ENCODE assay signal across 8 cellular contexts in the genomic region with DNA sequence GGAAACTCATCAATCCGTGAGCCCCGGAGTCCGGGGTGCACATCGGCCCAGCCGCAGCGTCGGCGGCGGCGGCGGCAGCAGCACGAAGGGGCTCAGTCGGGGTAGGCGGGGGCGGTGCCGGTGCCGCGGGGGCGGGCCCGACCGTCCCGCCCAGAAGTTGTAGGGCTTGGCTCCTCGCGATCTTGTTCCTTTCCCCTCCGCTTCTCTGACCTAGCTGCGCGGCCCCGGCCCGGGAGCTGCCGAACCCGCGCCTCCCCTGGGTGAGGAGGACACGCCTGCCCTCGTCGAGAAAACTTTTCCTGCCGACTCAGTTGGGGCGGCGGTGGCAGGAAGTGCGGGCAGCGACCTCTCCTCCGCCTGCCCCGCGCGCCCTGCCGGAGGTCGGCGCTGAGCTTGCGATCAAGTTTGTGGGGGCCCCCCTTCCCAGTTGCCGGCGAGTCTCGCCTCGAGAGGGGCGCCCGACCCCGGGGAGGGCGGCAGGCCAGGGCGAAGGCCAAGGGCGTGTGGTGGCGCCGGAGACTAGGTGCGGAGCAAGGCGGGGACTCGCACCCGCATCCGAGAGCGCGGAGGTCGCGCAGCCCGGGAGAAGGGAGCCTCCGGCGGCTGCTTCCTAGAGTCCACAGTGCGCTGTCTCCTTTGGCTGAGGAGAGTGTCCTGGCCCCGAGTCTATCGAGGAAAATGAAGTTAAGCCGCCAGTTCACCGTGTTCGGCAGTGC. TPM values are rescaled to one million over a fixed set of nuclear protein-coding genes. Genes with fewer than 3 reads are reported as not detected.
A peak's percentile ranks its signal among the peaks of the same experiment; 100 is the strongest.
DNase-seq lines count a peak whose midpoint lies in the region; ATAC-seq and TF ChIP-seq lines count a peak whose summit lies in the region.

Gene MAN2A1 (plus strand): TSS at position 188 of the 716 bp plus-strand sequence. CDS start 491 bp downstream, at position 679.

- H3K9me3 ChIP-seq in ovary (no peaks in the 10 kb centered on the region), tibial artery (peaks cover 0 to 5% (median 0%) of the 10 kb centered on the region in 3 donors)

- peak; percentile 37 for TF ChIP-seq POLR2A in ovary (IDR thresholded peaks at IDR 0.05)

- H3K4me1 ChIP-seq in ovary (ENCODE audit: insufficient read depth) = peaks cover 11% of the 10 kb centered on the region
- peaks cover 0 to 36% (median 26%) of the 10 kb centered on the region in 4 donors for H3K4me1 ChIP-seq in tibial artery

- DNase-seq in Daoy (ENCODE audit: low read depth) = peak; percentile 82
- DNase-seq in SK-N-DZ (ENCODE audit: low spot score) = peak; percentile 73
- DNase-seq in glomerular endothelial cell (ENCODE audit: extremely low read depth, low read depth, low spot score) = no peak
- peak; percentile 74 to 83 (median 80) for DNase-seq in ovary
- peak; percentile 76 to 90 for DNase-seq in tibial artery

- TF ChIP-seq CTCF in ovary (IDR thresholded peaks at IDR 0.05) (no peak), tibial artery (IDR thresholded peaks at IDR 0.05) (no peak)

- H3K9me3 Mint-ChIP-seq in IgD-negative memory B cell = peaks cover 0 to 5% (median 3%) of the 10 kb centered on the region in 3 donors
- no peaks in the 10 kb centered on the region for H3K9me3 Mint-ChIP-seq in activated naive CD4-positive, alpha-beta T cell treated with anti-CD3 and anti-CD28 coated beads, Interleukin-2, amount 50 U/mL, for 24 hours

- H3K36me3 ChIP-seq in ovary (no peaks in the 10 kb centered on the region), tibial artery (no peaks in the 10 kb centered on the region)

- peak within 1 kb of the TSS; percentile 84 to 96 (median 94) for H3K27ac Mint-ChIP-seq in IgD-negative memory B cell
- H3K27ac Mint-ChIP-seq in activated naive CD4-positive, alpha-beta T cell treated with anti-CD3 and anti-CD28 coated beads, Interleukin-2, amount 50 U/mL, for 24 hours = peak within 1 kb of the TSS; percentile 90

- WGBS in ovary, 3 donors = 0 to 1% (median 1%) methylated on average over 54 to 78 of the region's 78 CpGs

- H3K27me3 ChIP-seq in ovary (no peaks in the 10 kb centered on the region), tibial artery (no peaks in the 10 kb centered on the region)

- ATAC-seq in GM21576 (IDR thresholded peaks at IDR 0.05; ENCODE audit: unreplicated experiment) = peak; percentile 49

- H3K27ac ChIP-seq in ovary = peak within 1 kb of the TSS; percentile 98 to 99
- H3K27ac ChIP-seq in tibial artery = peak within 1 kb of the TSS; percentile 96 to 98

- no peaks in the 10 kb centered on the region for H3K27me3 Mint-ChIP-seq in IgD-negative memory B cell
- no peaks in the 10 kb centered on the region for H3K27me3 Mint-ChIP-seq in activated naive CD4-positive, alpha-beta T cell treated with anti-CD3 and anti-CD28 coated beads, Interleukin-2, amount 50 U/mL, for 24 hours

- H3K4me3 ChIP-seq in ovary (peak within 1 kb of the TSS; percentile 80), tibial artery (peak within 1 kb of the TSS; percentile 75 to 93)

- peaks cover 36 to 38% (median 37%) of the 10 kb centered on the region in 3 donors for H3K4me1 Mint-ChIP-seq in IgD-negative memory B cell
- peaks cover 38% of the 10 kb centered on the region for H3K4me1 Mint-ChIP-seq in activated naive CD4-positive, alpha-beta T cell treated with anti-CD3 and anti-CD28 coated beads, Interleukin-2, amount 50 U/mL, for 24 hours

- H3K36me3 Mint-ChIP-seq in IgD-negative memory B cell = no peaks in the 10 kb centered on the region
- H3K36me3 Mint-ChIP-seq in activated naive CD4-positive, alpha-beta T cell treated with anti-CD3 and anti-CD28 coated beads, Interleukin-2, amount 50 U/mL, for 24 hours = peaks cover 4% of the 10 kb centered on the region

- TF ChIP-seq EP300 in ovary (IDR thresholded peaks at IDR 0.05) = no peak

- peak within 1 kb of the TSS; percentile 92 to 96 (median 94) for H3K4me3 Mint-ChIP-seq in IgD-negative memory B cell
- peak within 1 kb of the TSS; percentile 91 for H3K4me3 Mint-ChIP-seq in activated naive CD4-positive, alpha-beta T cell treated with anti-CD3 and anti-CD28 coated beads, Interleukin-2, amount 50 U/mL, for 24 hours

- intact Hi-C loops in ovary (cut with DNase I) (loop anchor here in 1 of 4 donors (5.0 kb wide), 1 partner anchor 283 kb away; the partner anchor contains the start of gene PJA2), tibial artery (cut with DNase I; ENCODE audit: low total_unique reads) (loop anchor here (5.0 to 10.0 kb wide), 3 partner anchors 307 to 1405 kb away; partner anchors contain the start of gene WDR36)

RNA-seq across cellular contexts. Expression of gene MAN2A1, which starts in this region (rescaled TPM):
- 30.9 and 34.2 TPM in 2 replicates for total RNA-seq in Daoy (2014; rRNA removed; shearing (Covaris generic))
- polyA plus RNA-seq in IgD-negative memory B cell = 21.5 TPM
- polyA plus RNA-seq in SK-N-DZ (2014; cell fraction: cytosol; rRNA removed) = 11.3 and 16.4 TPM in 2 replicates
- polyA plus RNA-seq in SK-N-DZ (2014; cell fraction: nucleus; rRNA removed) = 30.4 and 38.8 TPM in 2 replicates
- 63.7 and 78.0 TPM in 2 replicates for total RNA-seq in glomerular endothelial cell
- total RNA-seq in ovary = 10 to 100 TPM; 25.1 to 56.5 (median 34.1) TPM
- 10 to 100 TPM; 10.7 to 28.1 TPM for polyA plus RNA-seq in ovary
